Comparison of ENCODE assay signal across 8 cellular contexts in genomic region chr1:161539731-161540561, GRCh38. TPM values are rescaled to one million over a fixed set of nuclear protein-coding genes. Genes with fewer than 3 reads are reported as not detected.
A peak's percentile ranks its signal among the peaks of the same experiment; 100 is the strongest.
DNase-seq lines count a peak whose midpoint lies in the region; ATAC-seq, FAIRE-seq and TF ChIP-seq lines count a peak whose summit lies in the region.
"Not testable (repeated sequence)": the region's sequence is repeated elsewhere in the genome, so short reads cannot be mapped to it uniquely, and the experiment has no call there.

No MANE protein-coding gene starts in this region.

- H3F3A ChIP-seq in PC-9 (ENCODE audit: insufficient read depth, low read depth), result not testable (repeated sequence)

- peaks cover 48% of the 10 kb centered on the region for H3K4me1 Mint-ChIP-seq in activated T-cell treated with anti-CD3 and anti-CD28 coated beads, Interleukin-2, amount 50 U/mL, for 4 hours (ENCODE audit: low read depth)

- H3K36me3 Mint-ChIP-seq in activated T-cell treated with anti-CD3 and anti-CD28 coated beads, Interleukin-2, amount 50 U/mL, for 4 hours (ENCODE audit: insufficient read depth), result not testable (repeated sequence)

- H3K27me3 Mint-ChIP-seq in activated T-cell treated with anti-CD3 and anti-CD28 coated beads, Interleukin-2, amount 50 U/mL, for 4 hours (ENCODE audit: low read depth), result not testable (repeated sequence)

- intact Hi-C loops in PC-9 (cut with micrococcal nuclease; ENCODE audit: unreplicated experiment), result loop anchor here (1.0 kb wide), 1 partner anchor 10 kb away; no protein-coding TSS in a partner anchor
- intact Hi-C loops in esophagus muscularis mucosa (cut with DNase I), result not testable (repeated sequence)

- H3K36me3 ChIP-seq in HUES48 (ENCODE audit: control insufficient read depth, insufficient read depth, low read length); PC-9 (ENCODE audit: low read depth); esophagus muscularis mucosa; muscle layer of duodenum (ENCODE audit: control insufficient read depth in 1 of 2, insufficient read depth in 2 of 2, low read length in 2 of 2): not testable (repeated sequence)

- peak overlapping the region; percentile 65 for H2AFZ ChIP-seq in PC-9

- not testable (repeated sequence) for H3K9me3 Mint-ChIP-seq in activated T-cell treated with anti-CD3 and anti-CD28 coated beads, Interleukin-2, amount 50 U/mL, for 4 hours

- not testable (repeated sequence) for TF ChIP-seq CTCF in D721Med (IDR thresholded peaks at IDR 0.05; ENCODE audit: insufficient read depth, missing control alignments); PC-9 (conservative IDR thresholded peaks at IDR 0.05); esophagus muscularis mucosa (IDR thresholded peaks at IDR 0.05)

- FAIRE-seq in D721Med (lab: Jason Lieb, UNC), result peak; percentile 21

- H3K9me2 ChIP-seq in PC-9 (ENCODE audit: insufficient read depth), result not testable (repeated sequence)

- not testable (repeated sequence) for TF ChIP-seq EP300 in esophagus muscularis mucosa (IDR thresholded peaks at IDR 0.05)

- peak overlapping the region; percentile 85 for H3K4me3 Mint-ChIP-seq in activated T-cell treated with anti-CD3 and anti-CD28 coated beads, Interleukin-2, amount 50 U/mL, for 4 hours

- peak overlapping the region; percentile 43 for H3K9ac ChIP-seq in HUES48 (ENCODE audit: low read depth, low read length)

- H3K9me3 ChIP-seq in HUES48 (ENCODE audit: control insufficient read depth, insufficient read depth, low read length); PC-9 (ENCODE audit: insufficient read depth, low read depth); esophagus muscularis mucosa; muscle layer of duodenum (ENCODE audit: control insufficient read depth in 1 of 2, low read length in 2 of 2): not testable (repeated sequence)

- not testable (repeated sequence) for H3K4me1 ChIP-seq in HUES48 (ENCODE audit: control insufficient read depth, insufficient read depth, low read length); PC-9 (replicated peaks; ENCODE audit: insufficient read depth); muscle layer of duodenum (ENCODE audit: control insufficient read depth in 1 of 2, insufficient read depth in 2 of 2, low read length in 2 of 2)
- H3K4me1 ChIP-seq in esophagus muscularis mucosa, result peaks cover 9 to 11% (median 11%) of the 10 kb centered on the region in 4 donors

- not testable (repeated sequence) for TF ChIP-seq POLR2A in esophagus muscularis mucosa (IDR thresholded peaks at IDR 0.05; ENCODE audit: low read depth)

- peaks cover 14% of the 10 kb centered on the region for H3K27me3 ChIP-seq in HUES48 (ENCODE audit: control insufficient read depth, insufficient read depth, low read length)
- H3K27me3 ChIP-seq in PC-9 (ENCODE audit: insufficient read depth, low read depth); esophagus muscularis mucosa; muscle layer of duodenum (ENCODE audit: low read depth, low read length): not testable (repeated sequence)

- H3K79me2 ChIP-seq in PC-9 (ENCODE audit: low read depth), result not testable (repeated sequence)

- POLR2A ChIA-PET in PC-9 (lab: Charles Lee; ENCODE audit: unreplicated experiment), result interaction anchor here (0.7 kb wide), 1 partner anchor 9 kb away, joined by 4 read pairs; no protein-coding TSS in a partner anchor

- DNase-seq in D721Med (ENCODE audit: insufficient read length, low spot score), result peak; percentile 25
- peak; percentile 78 to 86 for DNase-seq in PC-9
- DNase-seq in activated T-cell treated with anti-CD3 and anti-CD28 coated beads, Interleukin-2, amount 50 U/mL, for 4 hours, result peak; percentile 94
- DNase-seq in esophagus muscularis mucosa (ENCODE audit: extremely low spot score), result peak; percentile 94
- peak; percentile 81 to 100 for DNase-seq in stimulated activated CD8-positive, alpha-beta memory T cell treated with anti-CD3 and anti-CD28 coated beads, Interleukin-4, amount 100 ng/mL, for 4 hours (ENCODE audit: low read depth in 2 of 2, low spot score in 1 of 2)

- CTCF ChIA-PET in PC-9 (lab: Charles Lee), result not testable (repeated sequence)

- ATAC-seq in GM21515 (IDR thresholded peaks at IDR 0.05; ENCODE audit: unreplicated experiment), result peak; percentile 51
- ATAC-seq in activated T-cell treated with anti-CD3 and anti-CD28 coated beads, Interleukin-2, amount 50 U/mL, for 4 hours, result peak; percentile 83 to 85

- 6% methylated on average over 40 of the region's 40 CpGs for WGBS in esophagus muscularis mucosa

- H3K4me3 ChIP-seq in HUES48 (ENCODE audit: low read depth, low read length) (peak overlapping the region; percentile 72), PC-9 (peak overlapping the region; percentile 71), esophagus muscularis mucosa (peak overlapping the region; percentile 50 to 64 (median 54)), muscle layer of duodenum (ENCODE audit: low read depth in 1 of 2, low read length in 2 of 2) (peak overlapping the region; percentile 57 to 64)

- peak overlapping the region; percentile 81 for H3K4me2 ChIP-seq in PC-9

- H4K20me1 ChIP-seq in PC-9 (ENCODE audit: insufficient read depth), result not testable (repeated sequence)

- BruUV-seq in PC-9 (replicated peaks; lab: Mats Ljungman, UMichigan), result TSS peak; percentile 98

- peak overlapping the region; percentile 4 for H3K27ac ChIP-seq in HUES48 (ENCODE audit: low read depth, low read length)
- peak overlapping the region; percentile 65 for H3K27ac ChIP-seq in PC-9
- peak overlapping the region; percentile 48 to 65 (median 60) for H3K27ac ChIP-seq in esophagus muscularis mucosa (replicated peaks in 1 of 4)
- not testable (repeated sequence) for H3K27ac ChIP-seq in muscle layer of duodenum (ENCODE audit: low read length)

RNA-seq across cellular contexts. Expression of gene FCGR3A, which starts 9.7 kb away (rescaled TPM):
- total RNA-seq in PC-9 (2021) (not detected in 2 replicates), esophagus muscularis mucosa (10 to 100 TPM in 2 of 4 donors, 1 to 10 TPM in 2; 7.6 to 18.7 (median 10.2) TPM)
- total RNA-seq in activated T-cell treated with anti-CD3 and anti-CD28 coated beads, Interleukin-2, amount 50 U/mL, for 4 hours, result under 1 TPM; 0.40 to 0.87 (median 0.61) TPM

RNA-seq across cellular contexts. Expression of gene HSPA6, which starts 15.6 kb away (rescaled TPM):
- total RNA-seq in PC-9 (2021), result 0.28 and 0.30 TPM in 2 replicates
- 1 to 10 TPM in 2 of 3 donors, under 1 TPM in 1; 0.82 to 3.8 (median 1.9) TPM for total RNA-seq in activated T-cell treated with anti-CD3 and anti-CD28 coated beads, Interleukin-2, amount 50 U/mL, for 4 hours
- 1 to 10 TPM; 1.8 to 6.5 (median 3.3) TPM for total RNA-seq in esophagus muscularis mucosa

RNA-seq across cellular contexts. Expression of gene FCGR2A, which starts 34.7 kb away (rescaled TPM):
- 0.57 TPM in 1 of 2 replicates, not detected in the other for total RNA-seq in PC-9 (2021)
- under 1 TPM; 0.29 to 0.86 (median 0.38) TPM for total RNA-seq in activated T-cell treated with anti-CD3 and anti-CD28 coated beads, Interleukin-2, amount 50 U/mL, for 4 hours
- 10 to 100 TPM; 19.0 to 89.0 (median 31.2) TPM for total RNA-seq in esophagus muscularis mucosa

Comparison
In these comparisons a context has a peak if more than half of its experiments do, and no peak if none do; other contexts are left out.
1. DNase-seq: peak in every context shown above with its lines; median percentile 94 in activated T-cell treated with anti-CD3 and anti-CD28 coated beads, Interleukin-2, amount 50 U/mL, for 4 hours; 94 in esophagus muscularis mucosa; 90 in stimulated activated CD8-positive, alpha-beta memory T cell treated with anti-CD3 and anti-CD28 coated beads, Interleukin-4, amount 100 ng/mL, for 4 hours; 82 in PC-9; 25 in D721Med.
2. RNA of gene FCGR2A, which starts 34.7 kb away (total RNA-seq): 19.0 to 89.0 TPM in esophagus muscularis mucosa; 0.57 TPM in PC-9 and 0.29 to 0.86 TPM in activated T-cell treated with anti-CD3 and anti-CD28 coated beads, Interleukin-2, amount 50 U/mL, for 4 hours; every median in the first group is over 10 times any median in the second.
3. Peak in every context shown above with its lines, with median percentiles within 50 percentile points of each other: H3K4me3 ChIP-seq.